ENCODE assay signal across 8 cellular contexts in genomic region chr2:71157124-71157802, GRCh38. TPM values are rescaled to one million over a fixed set of nuclear protein-coding genes. Genes with fewer than 3 reads are reported as not detected.
DNase-seq lines count a peak whose midpoint lies in the region; ATAC-seq and TF ChIP-seq lines count a peak whose summit lies in the region.

No MANE protein-coding gene starts in this region.

- CTCF ChIA-PET in WTC11 (lab: Charles Lee): interaction anchor here (0.5 to 3.2 kb wide), 36 partner anchors 9 to 353 kb away, joined by 3 to 35 read pairs (median 4); partner anchors contain the start of genes MCEE, NAGK, PAIP2B and ZNF638

- no peaks in the 10 kb centered on the region for H3K9me3 Mint-ChIP-seq in WTC11

- H4K20me1 ChIP-seq in Loucy (ENCODE audit: insufficient read depth, low read length, poor library complexity, severe bottlenecking): no peaks in the 10 kb centered on the region

- no peaks in the 10 kb centered on the region; the same call in 1 of the 2 replicates for H3K27me3 Mint-ChIP-seq in WTC11 (ENCODE audit: low read depth)

- no peaks in the 10 kb centered on the region for H3K36me3 Mint-ChIP-seq in WTC11

- H3K9me2 ChIP-seq in Loucy (replicated peaks; ENCODE audit: low read depth, low read length): no peaks in the 10 kb centered on the region

- H3K4me3 ChIP-seq in Loucy (ENCODE audit: low read length, poor library complexity, severe bottlenecking) (peak overlapping the region; percentile 46), cardiac fibroblast (replicated peaks in 1 of 2; ENCODE audit: low read depth in 2 of 2, low read length in 2 of 2) (peak overlapping the region; percentile 6 to 36)

- POLR2A ChIA-PET in WTC11 (lab: Charles Lee): no interaction called here

- H3K4me1 ChIP-seq in Loucy (ENCODE audit: insufficient read depth, low read length, poor library complexity, severe bottlenecking): no peaks in the 10 kb centered on the region

- no peaks in the 10 kb centered on the region for H3F3A ChIP-seq in Loucy (ENCODE audit: low read depth)

- peak; percentile 44 to 68 (median 63) for DNase-seq in NCI-H1417 (lab: John Stamatoyannopoulos, UW)
- no peak for DNase-seq in NCI-H1417 treated with DMSO at 0.1 percent for 48 hours (lab: John Stamatoyannopoulos, UW)
- DNase-seq in WTC11 (ENCODE audit: low spot score): peak; percentile 91
- DNase-seq in cardiac fibroblast (ENCODE audit: low read depth in 2 of 2): peak; percentile 33 to 42
- DNase-seq in left colon: peak; percentile 47 to 70
- peak; percentile 71 to 74 for DNase-seq in stimulated activated CD4-positive, alpha-beta T cell treated with anti-CD3 and anti-CD28 coated beads, Interleukin-2, amount 100 ng/mL, for 24 hours

- H3K27me3 ChIP-seq in Loucy (ENCODE audit: insufficient read depth, low read length, poor library complexity, severe bottlenecking): no peaks in the 10 kb centered on the region

- H3K4me3 Mint-ChIP-seq in WTC11: peak overlapping the region; percentile 13; the same call in 1 of the 2 replicates

- intact Hi-C loops in left colon (cut with DNase I, micrococcal nuclease): no loop called here

- peak; percentile 89 for ATAC-seq in WTC11
- ATAC-seq in left colon: peak; percentile 73
- no peak for ATAC-seq in GM21447 (IDR thresholded peaks at IDR 0.05; ENCODE audit: unreplicated experiment)

- no peak overlapping the region for H3K27ac Mint-ChIP-seq in WTC11

- TF ChIP-seq CTCF in Loucy (conservative IDR thresholded peaks at IDR 0.05; ENCODE audit: low read length) (peak; percentile 76), WTC11 (IDR thresholded peaks at IDR 0.05) (peak; percentile 90), cardiac fibroblast (IDR thresholded peaks at IDR 0.05; ENCODE audit: low read depth, low read length) (peak; percentile 80)

- peak overlapping the region; percentile 69 for H2AFZ ChIP-seq in Loucy (ENCODE audit: low read length)

- no peaks in the 10 kb centered on the region for H3K79me2 ChIP-seq in Loucy (ENCODE audit: insufficient read depth, low read length)

- peak overlapping the region; percentile 52 for H3K4me2 ChIP-seq in Loucy (ENCODE audit: low read depth, low read length, poor library complexity, severe bottlenecking)

- H3K9ac ChIP-seq in Loucy (ENCODE audit: low read depth, low read length, poor library complexity, severe bottlenecking): no peak overlapping the region

- peaks cover 14% of the 10 kb centered on the region for H3K4me1 Mint-ChIP-seq in WTC11

- H3K36me3 ChIP-seq in Loucy (ENCODE audit: insufficient read depth, low read length): no peaks in the 10 kb centered on the region

- H3K9me3 ChIP-seq in Loucy (ENCODE audit: insufficient read depth, low read depth, low read length): no peaks in the 10 kb centered on the region

TF ChIP-seq in WTC11, 78 proteins besides CTCF, POLR2A, EP300 and RAD21:
- TF ChIP-seq AR (CRISPR knock-in tag; IDR thresholded peaks at IDR 0.05) (no peak), TCF7 (CRISPR knock-in tag; IDR thresholded peaks at IDR 0.05; ENCODE audit: low read depth) (no peak), NFYB (CRISPR knock-in tag; conservative IDR thresholded peaks at IDR 0.05; ENCODE audit: low read depth) (no peak), MXD4 (CRISPR knock-in tag; IDR thresholded peaks at IDR 0.05; ENCODE audit: borderline replicate concordance) (no peak), ZNF219 (CRISPR knock-in tag; IDR thresholded peaks at IDR 0.05; ENCODE audit: borderline replicate concordance) (no peak), PRRX2 (CRISPR knock-in tag; IDR thresholded peaks at IDR 0.05) (no peak), ATF1 (CRISPR knock-in tag; IDR thresholded peaks at IDR 0.05) (no peak), USF1 (CRISPR knock-in tag; IDR thresholded peaks at IDR 0.05) (no peak), ATF6 (CRISPR knock-in tag; IDR thresholded peaks at IDR 0.05) (no peak), ZNF263 (CRISPR knock-in tag; IDR thresholded peaks at IDR 0.05; ENCODE audit: low read depth) (no peak), JAZF1 (CRISPR knock-in tag; IDR thresholded peaks at IDR 0.05) (no peak), ZBTB43 (CRISPR knock-in tag; IDR thresholded peaks at IDR 0.05) (no peak), MLX (CRISPR knock-in tag; IDR thresholded peaks at IDR 0.05) (no peak), ZNF138 (CRISPR knock-in tag; conservative IDR thresholded peaks at IDR 0.05) (no peak), CBFB (CRISPR knock-in tag; IDR thresholded peaks at IDR 0.05; ENCODE audit: low read depth) (no peak), USF2 (CRISPR knock-in tag; IDR thresholded peaks at IDR 0.05) (no peak), NR3C1 (CRISPR knock-in tag; conservative IDR thresholded peaks at IDR 0.05; ENCODE audit: low read depth) (no peak), ZMAT4 (CRISPR knock-in tag; IDR thresholded peaks at IDR 0.05) (no peak), ZNF416 (CRISPR knock-in tag; IDR thresholded peaks at IDR 0.05) (no peak), ELF4 (CRISPR knock-in tag; IDR thresholded peaks at IDR 0.05; ENCODE audit: low read depth) (no peak)

RNA-seq across cellular contexts. Expression of gene MPHOSPH10, which starts 26.8 kb away (rescaled TPM):
- 27.8 to 36.6 TPM (median 31.4 TPM) in 3 replicates for total RNA-seq in WTC11 (2021)
- 10 to 100 TPM; 18.8 to 22.9 TPM for total RNA-seq in left colon

RNA-seq across cellular contexts. Expression of gene MCEE, which starts 27.2 kb away (rescaled TPM):
- total RNA-seq in WTC11 (2021) (17.2 to 19.1 TPM (median 18.7 TPM) in 3 replicates), left colon (10 to 100 TPM; 21.6 to 23.6 TPM)
